In genomic region chr6:163313981-163314380, GRCh38 we compare ENCODE assay signal across 14 cellular contexts.
A peak's percentile ranks its signal among the peaks of the same experiment; 100 is the strongest.
DNase-seq lines count a peak whose midpoint lies in the region; ATAC-seq and TF ChIP-seq lines count a peak whose summit lies in the region.
"Had no signal": no experiment of that assay in that cellular context is flagged by ENCODE, and none has a peak within 500 bp of the region (broad histone marks: within the 10 kb centered on the region; RNA-seq: fewer than 3 reads in every experiment).

No MANE protein-coding gene starts in this region.

- peak overlapping the region; percentile 88 for H3K27ac Mint-ChIP-seq in neural progenitor cell
- H3K27ac Mint-ChIP-seq: CD4-positive, CD25-positive, alpha-beta regulatory T cell had no signal

- H3K79me2 ChIP-seq in neural progenitor cell (ENCODE audit: low read depth), result no peaks in the 10 kb centered on the region

- no peaks in the 10 kb centered on the region for H3K27me3 Mint-ChIP-seq in neural progenitor cell (ENCODE audit: insufficient read depth, low read depth)

- no peak for ATAC-seq in HG03469 (IDR thresholded peaks at IDR 0.05; ENCODE audit: unreplicated experiment)
- ATAC-seq: GM12878, HepG2 had no signal

- no peaks in the 10 kb centered on the region for H3K9me3 ChIP-seq in neural progenitor cell (ENCODE audit: low read depth)

- H4K20me1 ChIP-seq in neural progenitor cell (ENCODE audit: low read depth), result no peaks in the 10 kb centered on the region
- H4K20me1 ChIP-seq: BLaER1 treated with 17β-estradiol and CSF1 and Interleukin-3, amounts not matched to agents 10 nM and 100 nM had no signal

- H3K27me3 ChIP-seq in neural progenitor cell, result no peaks in the 10 kb centered on the region
- H3K27me3 ChIP-seq: BLaER1 treated with 17β-estradiol and CSF1 and Interleukin-3, amounts not matched to agents 10 nM and 100 nM had no signal

- no peak overlapping the region for H3K4me3 Mint-ChIP-seq in neural progenitor cell
- H3K4me3 Mint-ChIP-seq: CD4-positive, CD25-positive, alpha-beta regulatory T cell had no signal

- no peaks in the 10 kb centered on the region for H3F3A ChIP-seq in neural progenitor cell (ENCODE audit: low read depth)

- TF ChIP-seq CTCF in neural progenitor cell (IDR thresholded peaks at IDR 0.05), result no peak

- no peaks in the 10 kb centered on the region for H3K9me3 Mint-ChIP-seq in neural progenitor cell
- H3K9me3 Mint-ChIP-seq: CD4-positive, CD25-positive, alpha-beta regulatory T cell had no signal

- H3K27ac ChIP-seq in angular gyrus (ENCODE audit: low read depth, low read length) (peak overlapping the region; percentile 99), caudate nucleus (ENCODE audit: low read depth, low read length) (peak overlapping the region; percentile 97), neural progenitor cell (no peak overlapping the region), temporal lobe (ENCODE audit: low read depth, low read length) (peak overlapping the region; percentile 100)
- H3K27ac ChIP-seq: BLaER1 treated with 17β-estradiol and CSF1 and Interleukin-3, amounts not matched to agents 10 nM and 100 nM; GM23248 had no signal

- H3K4me1 ChIP-seq in neural progenitor cell, result peaks cover 16% of the 10 kb centered on the region

- no peaks in the 10 kb centered on the region for H3K36me3 ChIP-seq in neural progenitor cell
- H3K36me3 ChIP-seq: BLaER1 treated with 17β-estradiol and CSF1 and Interleukin-3, amounts not matched to agents 10 nM and 100 nM had no signal

- no peak overlapping the region for H3K4me3 ChIP-seq in neural progenitor cell
- H3K4me3 ChIP-seq: BLaER1 treated with 17β-estradiol and CSF1 and Interleukin-3, amounts not matched to agents 10 nM and 100 nM; GM12878; GM23248 had no signal

- no peak overlapping the region for H3K9ac ChIP-seq in neural progenitor cell
- H3K9ac ChIP-seq: BLaER1 treated with 17β-estradiol and CSF1 and Interleukin-3, amounts not matched to agents 10 nM and 100 nM; GM23248 had no signal

- no peaks in the 10 kb centered on the region for H3K36me3 Mint-ChIP-seq in neural progenitor cell
- H3K36me3 Mint-ChIP-seq: CD4-positive, CD25-positive, alpha-beta regulatory T cell had no signal

- no peak for DNase-seq in caudate nucleus (lab: John Stamatoyannopoulos, UW)
- no peak for DNase-seq in neural progenitor cell (ENCODE audit: low spot score)
- no peak for DNase-seq in NCI-H774 (lab: John Stamatoyannopoulos, UW)
- no peak for DNase-seq in NCI-H510A (lab: John Stamatoyannopoulos, UW)
- DNase-seq: ACHN; CD4-positive, CD25-positive, alpha-beta regulatory T cell; DMS 273 treated with DMSO at 0.1 percent for 48 hours; GM23248 had no signal

- H2AFZ ChIP-seq in neural progenitor cell (replicated peaks), result peak overlapping the region; percentile 51
- H2AFZ ChIP-seq: GM23248 had no signal

- H3K4me1 Mint-ChIP-seq in neural progenitor cell, result peaks cover 33% of the 10 kb centered on the region
- H3K4me1 Mint-ChIP-seq: CD4-positive, CD25-positive, alpha-beta regulatory T cell had no signal

- H3K4me2 ChIP-seq in neural progenitor cell, result no peak overlapping the region
- H3K4me2 ChIP-seq: BLaER1 treated with 17β-estradiol and CSF1 and Interleukin-3, amounts not matched to agents 10 nM and 100 nM had no signal
